Comparison of ENCODE assay signal across 13 cellular contexts in the genomic region with DNA sequence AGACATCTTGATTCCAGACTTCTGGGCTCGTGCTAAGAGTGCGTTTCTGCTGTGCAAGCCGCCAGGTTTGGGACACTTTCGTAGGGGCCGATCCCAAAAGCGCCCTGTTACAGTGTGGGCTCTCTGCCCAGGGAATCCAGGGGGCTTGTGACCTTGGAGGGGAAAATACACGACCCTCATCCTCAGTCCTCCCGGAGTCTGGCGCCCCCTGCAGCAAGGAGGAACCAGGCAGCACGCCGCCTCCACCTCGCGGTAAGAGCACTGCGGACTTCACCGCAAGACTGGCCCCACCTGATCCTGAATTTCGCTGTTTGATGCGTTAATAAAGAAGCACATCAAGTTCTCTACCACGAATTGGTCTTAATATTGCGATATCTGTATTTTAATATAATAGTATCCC. TPM values are rescaled to one million over a fixed set of nuclear protein-coding genes. Genes with fewer than 3 reads are reported as not detected.
DNase-seq lines count a peak whose midpoint lies in the region; ATAC-seq and TF ChIP-seq lines count a peak whose summit lies in the region.
"Had no signal": no experiment of that assay in that cellular context is flagged by ENCODE, and none has a peak within 500 bp of the region (broad histone marks: within the 10 kb centered on the region; RNA-seq: fewer than 3 reads in every experiment).

No MANE protein-coding gene starts in this region.

- WGBS in heart right ventricle, 2 donors = 86 to 88% methylated on average over 19 of the region's 19 CpGs

- no peaks in the 10 kb centered on the region for H3K27me3 Mint-ChIP-seq in type B pancreatic cell
- no peaks in the 10 kb centered on the region for H3K27me3 Mint-ChIP-seq in naive thymus-derived CD4-positive, alpha-beta T cell
- H3K27me3 Mint-ChIP-seq: CD4-positive, alpha-beta T cell; memory B cell had no signal

- DNase-seq in heart right ventricle = no peak
- DNase-seq in cardiac septum (ENCODE audit: low spot score) = no peak
- peak; percentile 25 for DNase-seq in NCI-H69 (lab: John Stamatoyannopoulos, UW)
- no peak for DNase-seq in epithelial cell of esophagus (ENCODE audit: low read depth)
- DNase-seq in type B pancreatic cell (ENCODE audit: extremely low spot score, unreplicated experiment) = no peak
- no peak for DNase-seq in stimulated activated naive CD4-positive, alpha-beta T cell treated with Interleukin-2 at 50 U/mL for 16 hours (lab: John Stamatoyannopoulos, UW)
- no peak for DNase-seq in NCI-H2081 (lab: John Stamatoyannopoulos, UW)
- no peak for DNase-seq in naive thymus-derived CD4-positive, alpha-beta T cell
- DNase-seq: CD4-positive, alpha-beta T cell; psoas muscle had no signal

- no peaks in the 10 kb centered on the region for H3K9me3 ChIP-seq in heart right ventricle
- H3K9me3 ChIP-seq in naive thymus-derived CD4-positive, alpha-beta T cell (ENCODE audit: control insufficient read depth in 2 of 3, low read length in 3 of 3) = no peaks in the 10 kb centered on the region
- H3K9me3 ChIP-seq: psoas muscle had no signal

- ATAC-seq in heart right ventricle = no peak
- no peak for ATAC-seq in naive thymus-derived CD4-positive, alpha-beta T cell
- ATAC-seq: psoas muscle, Right ventricle myocardium inferior had no signal

- H3K27me3 ChIP-seq in heart right ventricle = no peaks in the 10 kb centered on the region
- H3K27me3 ChIP-seq in naive thymus-derived CD4-positive, alpha-beta T cell (ENCODE audit: control insufficient read depth in 2 of 2, insufficient read depth in 2 of 2, low read length in 2 of 2) = no peaks in the 10 kb centered on the region

- peak in 5 of 9 donors; percentile 7 to 38 (median 24) for TF ChIP-seq CTCF in heart right ventricle (IDR thresholded peaks at IDR 0.05)
- peak; percentile 23 for TF ChIP-seq CTCF in epithelial cell of esophagus (IDR thresholded peaks at IDR 0.05; ENCODE audit: insufficient read depth, low read depth, low read length, missing control alignments)
- peak; percentile 63 for TF ChIP-seq CTCF in type B pancreatic cell (conservative IDR thresholded peaks at IDR 0.05)

- no peak overlapping the region for H3K27ac ChIP-seq in heart right ventricle
- no peak overlapping the region for H3K27ac ChIP-seq in naive thymus-derived CD4-positive, alpha-beta T cell (ENCODE audit: low read depth, low read length)
- H3K27ac ChIP-seq: psoas muscle had no signal

- H3K4me1 Mint-ChIP-seq in type B pancreatic cell (ENCODE audit: unreplicated experiment) = no peaks in the 10 kb centered on the region
- H3K4me1 Mint-ChIP-seq in naive thymus-derived CD4-positive, alpha-beta T cell = peaks cover 10 to 32% (median 19%) of the 10 kb centered on the region in 7 donors

- H3K4me3 Mint-ChIP-seq in type B pancreatic cell = no peak overlapping the region
- no peak overlapping the region for H3K4me3 Mint-ChIP-seq in naive thymus-derived CD4-positive, alpha-beta T cell
- H3K4me3 Mint-ChIP-seq: memory B cell had no signal

- H3K27ac Mint-ChIP-seq in type B pancreatic cell = no peak overlapping the region
- no peak overlapping the region for H3K27ac Mint-ChIP-seq in naive thymus-derived CD4-positive, alpha-beta T cell
- H3K27ac Mint-ChIP-seq: CD4-positive, alpha-beta T cell; memory B cell had no signal

- intact Hi-C loops in heart right ventricle (cut with DNase I) (no loop called here), cardiac septum (cut with DNase I) (no loop called here)
- intact Hi-C loops in naive thymus-derived CD4-positive, alpha-beta T cell (cut with micrococcal nuclease) = no loop called here

- H3K9me3 Mint-ChIP-seq in type B pancreatic cell = no peaks in the 10 kb centered on the region
- H3K9me3 Mint-ChIP-seq in naive thymus-derived CD4-positive, alpha-beta T cell = peaks cover 0 to 2% (median 0%) of the 10 kb centered on the region in 11 donors
- H3K9me3 Mint-ChIP-seq: CD4-positive, alpha-beta T cell; memory B cell had no signal

- H3K36me3 ChIP-seq in heart right ventricle = peaks cover 0 to 73% (median 11%) of the 10 kb centered on the region in 9 donors
- H3K36me3 ChIP-seq in naive thymus-derived CD4-positive, alpha-beta T cell (ENCODE audit: control insufficient read depth in 2 of 3, insufficient read depth in 3 of 3, low read length in 3 of 3) = peaks cover 0 to 64% (median 6%) of the 10 kb centered on the region in 3 experiments

- H3K4me1 ChIP-seq in heart right ventricle = peaks cover 9 to 26% (median 13%) of the 10 kb centered on the region in 9 donors
- H3K4me1 ChIP-seq in naive thymus-derived CD4-positive, alpha-beta T cell (ENCODE audit: control insufficient read depth in 2 of 2, insufficient read depth in 2 of 2, low read length in 2 of 2) = peaks cover 0 to 8% of the 10 kb centered on the region in 2 donors

- POLR2A ChIA-PET in naive thymus-derived CD4-positive, alpha-beta T cell (lab: Charles Lee) = no interaction called here

- no peak overlapping the region for H3K4me3 ChIP-seq in heart right ventricle
- no peak overlapping the region for H3K4me3 ChIP-seq in epithelial cell of esophagus (ENCODE audit: low read length)
- no peak overlapping the region for H3K4me3 ChIP-seq in naive thymus-derived CD4-positive, alpha-beta T cell (ENCODE audit: low read length)
- H3K4me3 ChIP-seq: psoas muscle had no signal

- peaks cover 15% of the 10 kb centered on the region for H3K36me3 Mint-ChIP-seq in type B pancreatic cell
- peaks cover 4 to 26% (median 10%) of the 10 kb centered on the region in 5 donors for H3K36me3 Mint-ChIP-seq in naive thymus-derived CD4-positive, alpha-beta T cell

- CTCF ChIA-PET in naive thymus-derived CD4-positive, alpha-beta T cell (lab: Charles Lee) = interaction anchor here (0.7 kb wide), 1 partner anchor 27 kb away, joined by 4 read pairs; no protein-coding TSS in a partner anchor

RNA-seq across cellular contexts. Expression of a gene that starts 5.2 kb away (rescaled TPM):
- total RNA-seq in heart right ventricle (10 to 100 TPM; 37.2 to 61.7 (median 45.3) TPM), cardiac septum (37.3 TPM), type B pancreatic cell (ENCODE audit: low replicate concordance) (52.2 and 59.8 TPM in 2 replicates)
- 100 to 1,000 TPM in 1 of 2 donors, 10 to 100 TPM in 1; 43.2 to 159 TPM for polyA plus RNA-seq in heart right ventricle
- 100 to 1,000 TPM in 1 of 5 experiments, 10 to 100 TPM in 4; 61.2 to 105 (median 71.3) TPM for total RNA-seq in naive thymus-derived CD4-positive, alpha-beta T cell
- polyA plus RNA-seq in naive thymus-derived CD4-positive, alpha-beta T cell = 10 to 100 TPM; 37.4 to 51.8 TPM

RNA-seq across cellular contexts. Expression of a gene that starts 11.5 kb away (rescaled TPM):
- total RNA-seq in heart right ventricle (under 1 TPM in 5 of 10 donors, not detected in 5; 0.20 to 0.36 (median 0.30) TPM), cardiac septum (not detected), type B pancreatic cell (ENCODE audit: low replicate concordance) (not detected in 2 replicates)
- polyA plus RNA-seq in heart right ventricle = under 1 TPM; 0.16 to 0.44 TPM
- total RNA-seq in naive thymus-derived CD4-positive, alpha-beta T cell = 1 to 10 TPM in 2 of 5 experiments, under 1 TPM in 2, not detected in 1; 0.17 to 1.8 (median 0.95) TPM
- not detected for polyA plus RNA-seq in naive thymus-derived CD4-positive, alpha-beta T cell
- total RNA-seq: cerebellum, Right ventricle myocardium inferior had no signal

RNA-seq across cellular contexts. Expression of a gene that starts 34.8 kb away (rescaled TPM):
- 10 to 100 TPM; 20.3 to 43.6 (median 22.5) TPM for total RNA-seq in heart right ventricle
- polyA plus RNA-seq in heart right ventricle = 10 to 100 TPM; 27.1 to 46.1 TPM
- 31.4 TPM for total RNA-seq in cardiac septum
- 38.1 and 41.3 TPM in 2 replicates for total RNA-seq in type B pancreatic cell (ENCODE audit: low replicate concordance)
- 100 to 1,000 TPM in 3 of 5 experiments, 10 to 100 TPM in 2; 75.1 to 110 (median 101) TPM for total RNA-seq in naive thymus-derived CD4-positive, alpha-beta T cell
- polyA plus RNA-seq in naive thymus-derived CD4-positive, alpha-beta T cell = 10 to 100 TPM; 55.3 to 70.3 TPM

RNA-seq across cellular contexts. Expression of a gene that starts 38.5 kb away (rescaled TPM):
- 10 to 100 TPM in 1 of 10 donors, 1 to 10 TPM in 9; 1.9 to 10.7 (median 5.1) TPM for total RNA-seq in heart right ventricle
- polyA plus RNA-seq in heart right ventricle = 1 to 10 TPM in 1 of 2 donors, under 1 TPM in 1; 0.90 to 4.7 TPM
- 12.0 TPM for total RNA-seq in cardiac septum
- total RNA-seq in type B pancreatic cell (ENCODE audit: low replicate concordance) = 1.4 and 1.9 TPM in 2 replicates
- 1 to 10 TPM in 4 of 5 experiments, under 1 TPM in 1; 0.93 to 2.6 (median 2.2) TPM for total RNA-seq in naive thymus-derived CD4-positive, alpha-beta T cell
- polyA plus RNA-seq in naive thymus-derived CD4-positive, alpha-beta T cell = not detected

RNA-seq across cellular contexts. Expression of a gene that starts 48.0 kb away (rescaled TPM):
- total RNA-seq in heart right ventricle (100 to 1,000 TPM in 3 of 10 donors, 10 to 100 TPM in 7; 33.4 to 153 (median 77.3) TPM), cardiac septum (136 TPM), type B pancreatic cell (ENCODE audit: low replicate concordance) (9.3 and 11.0 TPM in 2 replicates)
- polyA plus RNA-seq in heart right ventricle = 100 to 1,000 TPM; 118 to 279 TPM
- total RNA-seq in naive thymus-derived CD4-positive, alpha-beta T cell = 1 to 10 TPM; 3.1 to 6.4 (median 5.0) TPM
- 1 to 10 TPM; 2.7 to 2.8 TPM for polyA plus RNA-seq in naive thymus-derived CD4-positive, alpha-beta T cell
